ENCODE assay signal across 18 cellular contexts in the genomic region with DNA sequence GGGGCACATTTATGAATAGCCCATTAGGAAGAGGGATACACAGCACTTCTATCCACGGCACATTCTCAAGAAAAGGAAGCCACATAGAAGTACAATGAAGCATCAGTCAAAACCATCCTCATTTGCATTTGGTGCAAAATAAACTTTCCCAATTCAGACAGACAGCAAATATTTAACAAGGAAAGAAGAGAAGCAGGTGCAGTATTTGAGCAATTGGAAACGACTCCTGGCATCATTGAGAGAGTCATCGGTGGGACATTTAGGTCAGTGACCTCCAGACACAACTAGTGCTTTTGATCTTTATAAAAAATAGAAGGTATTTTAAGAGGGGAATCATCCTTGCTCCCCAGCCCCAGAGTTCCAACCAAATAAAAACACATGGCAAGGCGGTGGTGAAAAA.
DNase-seq lines count a peak whose midpoint lies in the region; ATAC-seq and TF ChIP-seq lines count a peak whose summit lies in the region.
"Had no signal": no experiment of that assay in that cellular context is flagged by ENCODE, and none has a peak within 500 bp of the region (broad histone marks: within the 10 kb centered on the region; RNA-seq: fewer than 3 reads in every experiment).

No MANE protein-coding gene starts in this region.

- no peak overlapping the region for H3K4me3 ChIP-seq in brain microvascular endothelial cell (ENCODE audit: low read depth, low read length)
- H3K4me3 ChIP-seq: BLaER1 treated with 17β-estradiol and CSF1 and Interleukin-3, amounts not matched to agents 10 nM and 100 nM; SK-N-MC had no signal

- ATAC-seq in left lobe of liver (peak; percentile 38), HG03432 (IDR thresholded peaks at IDR 0.05; ENCODE audit: unreplicated experiment) (no peak), HG02798 (IDR thresholded peaks at IDR 0.05; ENCODE audit: poor library complexity, unreplicated experiment) (no peak)
- ATAC-seq: CD8-positive, alpha-beta T cell; Right ventricle myocardium inferior had no signal

- no peak overlapping the region for H3K27ac ChIP-seq in brain microvascular endothelial cell
- H3K27ac ChIP-seq: BLaER1 treated with 17β-estradiol and CSF1 and Interleukin-3, amounts not matched to agents 10 nM and 100 nM; HL-60; SK-N-MC had no signal

- H3K36me3 ChIP-seq in brain microvascular endothelial cell (replicated peaks): no peaks in the 10 kb centered on the region
- H3K36me3 ChIP-seq: BLaER1 treated with 17β-estradiol and CSF1 and Interleukin-3, amounts not matched to agents 10 nM and 100 nM had no signal

- DNase-seq in DMS153 (lab: John Stamatoyannopoulos, UW) (peak; percentile 63), NCI-H2029 (lab: John Stamatoyannopoulos, UW) (peak; percentile 11), NCI-H748 (lab: John Stamatoyannopoulos, UW; ENCODE audit: unreplicated experiment) (peak; percentile 98), left lobe of liver (ENCODE audit: low spot score) (no peak), brain microvascular endothelial cell (no peak)
- DNase-seq: CD8-positive, alpha-beta T cell; GDM1; H9; IMR-90; NCI-H1694 treated with DMSO at 0.1 percent for 48 hours; NCI-H446; NK-92 treated with Interleukin-12 subunit alpha and Interleukin-12 subunit beta, amount 100 ng/mL, for 24 hours had no signal

- TF ChIP-seq CTCF in brain microvascular endothelial cell (IDR thresholded peaks at IDR 0.05; ENCODE audit: low read depth, low read length, missing control alignments): no peak

- no peaks in the 10 kb centered on the region for H3K27me3 ChIP-seq in brain microvascular endothelial cell (replicated peaks)
- H3K27me3 ChIP-seq: BLaER1 treated with 17β-estradiol and CSF1 and Interleukin-3, amounts not matched to agents 10 nM and 100 nM had no signal

- in situ Hi-C loops in brain microvascular endothelial cell (cut with HindIII; ENCODE audit: low pct_ligation_motif_present, low sequenced_read_pairs): no loop called here

Comparison
In these comparisons a context has a peak if more than half of its experiments do, and no peak if none do; other contexts are left out.
1. DNase-seq: peak in DMS153 (single experiment), NCI-H2029 (single experiment) and NCI-H748 (single experiment); none in left lobe of liver (single experiment) and brain microvascular endothelial cell (single experiment).